27 cellular contexts compared by ENCODE assay signal in genomic region chr3:21462151-21462550, GRCh38.
"Had no signal": no experiment of that assay in that cellular context is flagged by ENCODE, and none has a peak within 500 bp of the region (broad histone marks: within the 10 kb centered on the region; RNA-seq: fewer than 3 reads in every experiment).

No MANE protein-coding gene starts in this region.

- H3K27me3 Mint-ChIP-seq: dendritic cell treated with granulocyte-macrophage colony-stimulating factor and Interleukin-4, amounts not matched to agents 40 ng/mL and 50 ng/mL, for 4 days; naive B cell; natural killer cell treated with Interleukin-12 subunit alpha and Interleukin-12 subunit beta and Interleukin-15 and Interleukin-18, amount 100 ng/mL, for 72 hours; progenitor cell of endocrine pancreas; stimulated activated naive CD8-positive, alpha-beta T cell treated with anti-CD3 and anti-CD28 coated beads, Interleukin-15, amount 100 ng/mL, for 72 hours had no signal

- DNase-seq: colonic mucosa; effector memory CD4-positive, alpha-beta T cell; esophagus squamous epithelium; foreskin melanocyte; glutamatergic neuron; heart right ventricle; hippocampal formation; left cardiac atrium; left lung; mesenchymal stem cell; mucosa of descending colon; naive B cell; right lobe of liver; stimulated activated CD4-positive, alpha-beta T cell treated with anti-CD3 and anti-CD28 coated beads, Interleukin-12 subunit alpha, Interleukin-12 subunit beta, amount 100 ng/mL, for 4 hours; stimulated activated CD4-positive, alpha-beta T cell treated with anti-CD3 and anti-CD28 coated beads, Interleukin-1b, Interleukin-23, amount 100 ng/mL, for 48 hours; stimulated activated CD4-positive, alpha-beta T cell treated with anti-CD3 and anti-CD28 coated beads, Interleukin-4, amount 100 ng/mL, for 1 hour; stimulated activated CD8-positive, alpha-beta memory T cell treated with anti-CD3 and anti-CD28 coated beads, Interleukin-4, amount 100 ng/mL, for 48 hours; stimulated activated naive CD4-positive, alpha-beta T cell; stimulated activated naive CD8-positive, alpha-beta T cell treated with anti-CD3 and anti-CD28 coated beads, Interleukin-15, amount 100 ng/mL, for 72 hours; transverse colon; upper lobe of right lung; uterus had no signal

- H3K4me3 Mint-ChIP-seq: dendritic cell treated with granulocyte-macrophage colony-stimulating factor and Interleukin-4, amounts not matched to agents 40 ng/mL and 50 ng/mL, for 4 days; mesothelial cell of epicardium; naive B cell; natural killer cell treated with Interleukin-12 subunit alpha and Interleukin-12 subunit beta and Interleukin-15 and Interleukin-18, amount 100 ng/mL, for 72 hours; neural progenitor cell; stimulated activated naive CD8-positive, alpha-beta T cell treated with anti-CD3 and anti-CD28 coated beads, Interleukin-15, amount 100 ng/mL, for 72 hours had no signal

- ATAC-seq: heart right ventricle; left cardiac atrium; left lung; mucosa of descending colon; natural killer cell treated with Interleukin-12 subunit alpha and Interleukin-12 subunit beta and Interleukin-15 and Interleukin-18, amount 100 ng/mL, for 72 hours; right lobe of liver; stimulated activated naive CD8-positive, alpha-beta T cell treated with anti-CD3 and anti-CD28 coated beads, Interleukin-15, amount 100 ng/mL, for 72 hours; upper lobe of right lung had no signal

- H3K9me3 Mint-ChIP-seq: dendritic cell treated with granulocyte-macrophage colony-stimulating factor and Interleukin-4, amounts not matched to agents 40 ng/mL and 50 ng/mL, for 4 days; neural progenitor cell had no signal

- H3K4me1 Mint-ChIP-seq: naive B cell; neural progenitor cell; stimulated activated naive CD8-positive, alpha-beta T cell treated with anti-CD3 and anti-CD28 coated beads, Interleukin-15, amount 100 ng/mL, for 72 hours had no signal

- H3K36me3 Mint-ChIP-seq: mesothelial cell of epicardium, naive B cell, neural progenitor cell had no signal

- H3K27ac Mint-ChIP-seq: dendritic cell treated with granulocyte-macrophage colony-stimulating factor and Interleukin-4, amounts not matched to agents 40 ng/mL and 50 ng/mL, for 4 days; mesothelial cell of epicardium; naive B cell; natural killer cell treated with Interleukin-12 subunit alpha and Interleukin-12 subunit beta and Interleukin-15 and Interleukin-18, amount 100 ng/mL, for 72 hours; neural progenitor cell; progenitor cell of endocrine pancreas; stimulated activated naive CD8-positive, alpha-beta T cell treated with anti-CD3 and anti-CD28 coated beads, Interleukin-15, amount 100 ng/mL, for 72 hours had no signal
